ENCODE assay signal across 11 cellular contexts in the genomic region with DNA sequence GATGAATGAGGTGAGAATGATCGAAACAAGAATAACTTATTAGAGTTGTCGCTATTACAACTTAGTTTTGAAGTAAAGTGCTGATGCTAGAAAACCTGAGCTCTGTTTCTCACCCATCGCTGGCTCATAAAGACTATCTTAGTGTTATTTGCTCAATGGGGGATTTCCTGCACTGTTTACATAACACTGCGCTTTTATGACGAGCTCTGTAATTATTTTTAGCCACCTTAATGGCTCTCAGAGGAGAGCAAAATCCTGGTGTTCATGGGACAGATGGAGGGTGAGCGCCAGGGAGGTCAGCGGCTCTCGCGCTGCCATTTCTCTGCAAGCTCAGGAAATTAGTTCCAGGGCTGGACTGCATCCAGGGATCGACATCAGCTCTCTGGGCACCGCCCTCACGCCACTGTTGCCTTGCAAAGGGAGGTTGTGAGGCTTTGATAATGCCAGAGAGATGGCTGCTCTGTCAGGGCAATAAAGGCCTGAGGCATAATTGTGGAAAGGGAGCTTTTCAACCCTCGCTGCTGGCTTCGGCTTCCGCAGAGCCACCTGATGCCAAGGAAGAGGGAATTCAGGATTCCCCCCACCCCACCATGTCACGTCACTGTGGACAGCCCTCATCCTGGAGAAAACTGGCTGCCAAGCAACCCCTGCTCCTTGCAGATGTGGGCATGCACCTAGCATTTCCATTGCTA.
A peak's percentile ranks its signal among the peaks of the same experiment; 100 is the strongest.
DNase-seq lines count a peak whose midpoint lies in the region; ATAC-seq, FAIRE-seq and TF ChIP-seq lines count a peak whose summit lies in the region.
"Had no signal": no experiment of that assay in that cellular context is flagged by ENCODE, and none has a peak within 500 bp of the region (broad histone marks: within the 10 kb centered on the region; RNA-seq: fewer than 3 reads in every experiment).

No MANE protein-coding gene starts in this region.

- DNase-seq in NCI-H2107 treated with DMSO at 0.1 percent for 48 hours (lab: John Stamatoyannopoulos, UW; ENCODE audit: unreplicated experiment) (peak; percentile 6), NCI-H2107 (lab: John Stamatoyannopoulos, UW) (no peak), NCI-H345 treated with DMSO at 0.1 percent for 48 hours (lab: John Stamatoyannopoulos, UW; ENCODE audit: unreplicated experiment) (peak; percentile 36), fibroblast of villous mesenchyme (ENCODE audit: low read depth) (peak; percentile 27), thyroid gland (peak; percentile 47 to 48), GM19238 (ENCODE audit: insufficient read length, low spot score) (no peak), kidney (no peak)
- DNase-seq: activated B cell treated with CpG ODN at 0.5 μM for 24 hours had no signal

- H3K9ac ChIP-seq in kidney (ENCODE audit: low read length in 2 of 2): no peak overlapping the region

- H3K4me3 ChIP-seq in fibroblast of villous mesenchyme (ENCODE audit: low read depth, low read length): no peak overlapping the region
- H3K4me3 ChIP-seq in thyroid gland (replicated peaks in 1 of 3): no peak overlapping the region
- H3K4me3 ChIP-seq in kidney (ENCODE audit: low read length in 2 of 2): no peak overlapping the region
- H3K4me3 ChIP-seq: thoracic aorta had no signal

- no peak for ATAC-seq in HG02642 (IDR thresholded peaks at IDR 0.05; ENCODE audit: poor library complexity, unreplicated experiment)

- H3K9me3 ChIP-seq in thyroid gland: no peaks in the 10 kb centered on the region
- no peaks in the 10 kb centered on the region for H3K9me3 ChIP-seq in kidney (ENCODE audit: control insufficient read depth in 1 of 2, low read length in 2 of 2)
- H3K9me3 ChIP-seq: thoracic aorta had no signal

- H3K36me3 ChIP-seq in thyroid gland (no peaks in the 10 kb centered on the region), kidney (ENCODE audit: control insufficient read depth in 1 of 2, insufficient read depth in 2 of 2, low read length in 2 of 2) (no peaks in the 10 kb centered on the region)
- H3K36me3 ChIP-seq: thoracic aorta had no signal

- TF ChIP-seq POLR2A in thyroid gland (IDR thresholded peaks at IDR 0.05): no peak

- H3K4me1 ChIP-seq in thyroid gland (peaks cover 4 to 12% of the 10 kb centered on the region in 2 donors), kidney (ENCODE audit: control insufficient read depth in 1 of 2, insufficient read depth in 1 of 2, low read depth in 1 of 2, low read length in 2 of 2) (peaks cover 8 to 9% of the 10 kb centered on the region in 2 donors)

- intact Hi-C loops in thyroid gland (cut with DNase I) (no loop called here), kidney (cut with DNase I) (no loop called here)

- 42 to 47% methylated on average over 15 of the region's 16 CpGs for WGBS in thyroid gland, 2 donors

- FAIRE-seq in kidney (lab: Jason Lieb, UNC): no peak
- FAIRE-seq: A204.1 had no signal

- no peaks in the 10 kb centered on the region for H3K27me3 ChIP-seq in thyroid gland

- TF ChIP-seq CTCF in fibroblast of villous mesenchyme (IDR thresholded peaks at IDR 0.05; ENCODE audit: insufficient read depth, low read depth, low read length) (no peak), thyroid gland (IDR thresholded peaks at IDR 0.05) (no peak), kidney (IDR thresholded peaks at IDR 0.05; ENCODE audit: borderline replicate concordance, extremely low read depth, insufficient read depth) (no peak)

- H3K27ac ChIP-seq in thyroid gland (no peak overlapping the region), kidney (ENCODE audit: low read depth in 2 of 2, low read length in 2 of 2) (no peak overlapping the region)
- H3K27ac ChIP-seq: thoracic aorta had no signal

Comparison
In these comparisons a context has a peak if more than half of its experiments do, and no peak if none do; other contexts are left out.
1. DNase-seq: peak in NCI-H2107 treated with DMSO at 0.1 percent for 48 hours (single experiment), NCI-H345 treated with DMSO at 0.1 percent for 48 hours (single experiment), fibroblast of villous mesenchyme (single experiment) and thyroid gland (2 of 2); none in NCI-H2107 (single experiment), GM19238 (single experiment) and kidney (single experiment).